27 cellular contexts compared by ENCODE assay signal in the genomic region with DNA sequence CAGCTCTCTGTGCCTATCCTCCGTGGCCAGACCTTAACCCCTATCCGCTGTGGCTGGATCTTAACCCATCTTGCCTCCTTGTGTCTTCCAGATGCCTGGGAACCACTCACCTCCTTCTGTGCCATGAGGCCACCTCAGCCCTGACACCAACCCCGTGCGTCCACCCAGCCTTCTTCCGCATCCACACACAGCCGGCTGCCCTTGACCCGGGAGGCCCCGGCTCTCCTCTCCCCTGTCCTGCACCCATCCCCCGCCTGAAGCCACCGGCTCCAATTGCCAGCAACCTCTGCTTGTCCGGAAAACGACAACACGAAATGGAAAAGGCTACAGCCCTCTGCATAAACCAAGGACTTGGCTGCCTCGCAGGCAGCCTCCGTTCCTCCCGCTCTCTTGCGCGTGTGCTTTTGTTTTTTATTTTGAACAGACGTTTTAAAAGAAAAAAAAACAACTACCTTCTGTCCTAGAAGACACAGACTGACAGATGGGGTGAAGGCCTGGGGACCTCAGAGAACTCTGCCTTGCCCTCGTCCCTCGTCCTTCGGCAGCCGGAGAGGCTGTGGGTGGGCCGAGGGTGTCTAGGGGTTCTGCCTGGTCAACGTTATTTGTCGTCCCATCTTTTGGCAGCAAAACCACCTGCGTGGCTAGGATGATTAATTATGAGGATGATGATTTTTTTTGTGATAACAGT. TPM values are rescaled to one million over a fixed set of nuclear protein-coding genes. Genes with fewer than 3 reads are reported as not detected.
DNase-seq lines count a peak whose midpoint lies in the region; ATAC-seq, FAIRE-seq and TF ChIP-seq lines count a peak whose summit lies in the region.
"Had no signal": no experiment of that assay in that cellular context is flagged by ENCODE, and none has a peak within 500 bp of the region (broad histone marks: within the 10 kb centered on the region; RNA-seq: fewer than 3 reads in every experiment).

No MANE protein-coding gene starts in this region.

- H2AFZ ChIP-seq in HCT116 (ENCODE audit: low read depth, low read length, poor library complexity, severe bottlenecking) (no peak overlapping the region), astrocyte (ENCODE audit: low read depth, low read length) (no peak overlapping the region), MM.1S (ENCODE audit: low read length) (no peak overlapping the region)

- peaks cover 11 to 15% of the 10 kb centered on the region in 2 experiments; a peak in 3 of 4 replicates for H3K36me3 ChIP-seq in HCT116 (ENCODE audit: control insufficient read depth in 1 of 2, insufficient read depth in 2 of 2, low read length in 2 of 2)
- peaks cover 15% of the 10 kb centered on the region for H3K36me3 ChIP-seq in astrocyte (ENCODE audit: insufficient read depth, low read length)
- H3K36me3 ChIP-seq in sigmoid colon: peaks cover 9 to 60% (median 24%) of the 10 kb centered on the region in 4 donors
- H3K36me3 ChIP-seq in MM.1S (replicated peaks; ENCODE audit: insufficient read depth, low read length): no peaks in the 10 kb centered on the region
- H3K36me3 ChIP-seq: left ventricle myocardium inferior, transverse colon had no signal

- 85 to 90% methylated on average over 27 of the region's 27 CpGs for WGBS in sigmoid colon, 2 donors

- no peaks in the 10 kb centered on the region for H3K27me3 Mint-ChIP-seq in astrocyte (ENCODE audit: low read depth, unreplicated experiment)
- peaks cover 3% of the 10 kb centered on the region for H3K27me3 Mint-ChIP-seq in glutamatergic neuron (ENCODE audit: unreplicated experiment)
- H3K27me3 Mint-ChIP-seq: progenitor cell of endocrine pancreas had no signal

- H3K27ac ChIP-seq in HCT116 (ENCODE audit: low read depth, low read length) (no peak overlapping the region), astrocyte (ENCODE audit: low read depth, low read length) (no peak overlapping the region), sigmoid colon (peak overlapping the region; percentile 46 to 92 (median 79)), MM.1S (ENCODE audit: low read length) (no peak overlapping the region)
- H3K27ac ChIP-seq: BLaER1, coronary artery, left ventricle myocardium inferior had no signal

- POLR2A ChIA-PET in HCT116 (lab: Charles Lee): no interaction called here

- H3K4me1 ChIP-seq in HCT116 (ENCODE audit: control insufficient read depth in 1 of 2, insufficient read depth in 2 of 2, low read length in 2 of 2) (no peaks in the 10 kb centered on the region), astrocyte (ENCODE audit: insufficient read depth, low read length) (peaks cover 22% of the 10 kb centered on the region), sigmoid colon (peaks cover 3 to 35% (median 31%) of the 10 kb centered on the region in 4 donors), MM.1S (ENCODE audit: low read length) (no peaks in the 10 kb centered on the region)

- RAD21 ChIA-PET in HCT116 (lab: Charles Lee; ENCODE audit: low non-redundant PET in 1 of 2, low total read pairs in 2 of 2, uncharacterized antibody in 2 of 2, unreplicated experiment in 2 of 2): no interaction called here

- H3K9me3 ChIP-seq in HCT116 (ENCODE audit: control insufficient read depth in 1 of 2, insufficient read depth in 1 of 2, low read depth in 1 of 2, low read length in 2 of 2) (peaks cover 0 to 1% of the 10 kb centered on the region in 2 experiments; a peak in 1 of 4 replicates), astrocyte (ENCODE audit: insufficient read depth, low read depth, low read length) (peaks cover under 1% of the 10 kb centered on the region), sigmoid colon (peaks cover 0 to under 1% (median under 1%) of the 10 kb centered on the region in 4 donors), MM.1S (replicated peaks; ENCODE audit: insufficient read depth, low read length) (no peaks in the 10 kb centered on the region)

- H3K27me3 ChIP-seq in HCT116 (ENCODE audit: insufficient read depth, low read length): no peaks in the 10 kb centered on the region
- no peaks in the 10 kb centered on the region for H3K27me3 ChIP-seq in astrocyte (ENCODE audit: insufficient read depth, low read length)
- H3K27me3 ChIP-seq in sigmoid colon: no peaks in the 10 kb centered on the region
- peaks cover 68% of the 10 kb centered on the region for H3K27me3 ChIP-seq in MM.1S (replicated peaks; ENCODE audit: insufficient read depth, low read length)
- H3K27me3 ChIP-seq: BLaER1, transverse colon had no signal

- no peaks in the 10 kb centered on the region for H3K9me2 ChIP-seq in HCT116 (ENCODE audit: insufficient read depth)
- H3K9me2 ChIP-seq in MM.1S (replicated peaks; ENCODE audit: insufficient read depth, low read length): no peaks in the 10 kb centered on the region

- H3F3A ChIP-seq in MM.1S (ENCODE audit: insufficient read depth, low read length): no peaks in the 10 kb centered on the region

- H3K4me2 ChIP-seq in HCT116 (ENCODE audit: low read length) (no peak overlapping the region), astrocyte (ENCODE audit: low read length) (no peak overlapping the region), MM.1S (ENCODE audit: low read depth, low read length) (no peak overlapping the region)
- H3K4me2 ChIP-seq: BLaER1 had no signal

- no peak for TF ChIP-seq CTCF in HCT116 (IDR thresholded peaks at IDR 0.05 in 2 of 3, conservative IDR thresholded peaks at IDR 0.05 in 1 of 3; ENCODE audit: borderline replicate concordance in 1 of 3, insufficient read depth in 1 of 3, low read depth in 2 of 3, low read length in 2 of 3)
- no peak for TF ChIP-seq CTCF in astrocyte (IDR thresholded peaks at IDR 0.05; ENCODE audit: insufficient read depth, low read depth, low read length)
- no peak for TF ChIP-seq CTCF in glutamatergic neuron (IDR thresholded peaks at IDR 0.05; ENCODE audit: partially characterized antibody, unreplicated experiment)
- no peak for TF ChIP-seq CTCF in sigmoid colon (IDR thresholded peaks at IDR 0.05)
- no peak for TF ChIP-seq CTCF in MM.1S (IDR thresholded peaks at IDR 0.05; ENCODE audit: low read length)

- H3K4me3 ChIP-seq in HCT116 (replicated peaks in 1 of 2; ENCODE audit: low read depth in 1 of 2, low read length in 2 of 2) (no peak overlapping the region), astrocyte (ENCODE audit: insufficient read depth, low read depth, low read length) (no peak overlapping the region), sigmoid colon (no peak overlapping the region), MM.1S (ENCODE audit: low read length) (no peak overlapping the region)
- H3K4me3 ChIP-seq: BLaER1, coronary artery, K562, left ventricle myocardium inferior, transverse colon had no signal

- H3K79me2 ChIP-seq in HCT116 (ENCODE audit: insufficient read depth, low read length) (no peaks in the 10 kb centered on the region), astrocyte (ENCODE audit: insufficient read depth, low read length) (no peaks in the 10 kb centered on the region), MM.1S (ENCODE audit: low read length) (no peaks in the 10 kb centered on the region)

- TF ChIP-seq POLR2A in HCT116 (IDR thresholded peaks at IDR 0.05; ENCODE audit: borderline replicate concordance, extremely low read depth, insufficient read depth, insufficient read length) (no peak), sigmoid colon (IDR thresholded peaks at IDR 0.05) (no peak)

- peaks cover 15% of the 10 kb centered on the region for H3K36me3 Mint-ChIP-seq in astrocyte (ENCODE audit: low read depth, unreplicated experiment)
- H3K36me3 Mint-ChIP-seq in glutamatergic neuron (ENCODE audit: unreplicated experiment): no peaks in the 10 kb centered on the region

- H4K20me1 ChIP-seq in HCT116 (ENCODE audit: insufficient read depth): no peaks in the 10 kb centered on the region
- peaks cover 53% of the 10 kb centered on the region for H4K20me1 ChIP-seq in astrocyte (ENCODE audit: insufficient read depth, low read length)
- no peaks in the 10 kb centered on the region for H4K20me1 ChIP-seq in MM.1S (ENCODE audit: insufficient read depth, low read length)

- H3K4me3 Mint-ChIP-seq in astrocyte (ENCODE audit: unreplicated experiment) (no peak overlapping the region), glutamatergic neuron (ENCODE audit: unreplicated experiment) (peak overlapping the region; percentile 67)
- H3K4me3 Mint-ChIP-seq: activated T-cell treated with anti-CD3 and anti-CD28 coated beads, Interleukin-2, amount 50 U/mL, for 72 hours had no signal

- no peaks in the 10 kb centered on the region for H3K9me3 Mint-ChIP-seq in astrocyte (ENCODE audit: unreplicated experiment)
- peaks cover 8% of the 10 kb centered on the region for H3K9me3 Mint-ChIP-seq in glutamatergic neuron (ENCODE audit: unreplicated experiment)
- H3K9me3 Mint-ChIP-seq: activated T-cell treated with anti-CD3 and anti-CD28 coated beads, Interleukin-2, amount 50 U/mL, for 72 hours had no signal

- peak overlapping the region; percentile 41 for H3K27ac Mint-ChIP-seq in astrocyte (ENCODE audit: unreplicated experiment)
- H3K27ac Mint-ChIP-seq in glutamatergic neuron (ENCODE audit: unreplicated experiment): peak overlapping the region; percentile 91
- H3K27ac Mint-ChIP-seq: activated T-cell treated with anti-CD3 and anti-CD28 coated beads, Interleukin-2, amount 50 U/mL, for 72 hours; progenitor cell of endocrine pancreas had no signal

- CTCF ChIA-PET in HCT116 (lab: Charles Lee): no interaction called here

- no peak for TF ChIP-seq EP300 in sigmoid colon (IDR thresholded peaks at IDR 0.05)

- intact Hi-C loops in HCT116 (cut with micrococcal nuclease): no loop called here
- intact Hi-C loops in sigmoid colon (cut with DNase I): no loop called here

- H3K4me1 Mint-ChIP-seq in astrocyte (ENCODE audit: low read depth, unreplicated experiment) (peaks cover 7% of the 10 kb centered on the region), glutamatergic neuron (ENCODE audit: low read depth, unreplicated experiment) (peaks cover 24% of the 10 kb centered on the region)

- ATAC-seq in HCT116: no peak
- ATAC-seq: activated T-cell treated with anti-CD3 and anti-CD28 coated beads, Interleukin-2, amount 50 U/mL, for 72 hours; K562 had no signal

- FAIRE-seq in astrocyte (lab: Jason Lieb, UNC): no peak
- FAIRE-seq: G401.6, islet of Langerhans, K562 had no signal

- no peak for TF ChIP-seq RAD21 in HCT116 (IDR thresholded peaks at IDR 0.05; ENCODE audit: low read depth)

- DNase-seq in HCT116 (ENCODE audit: low read depth, low spot score) (no peak), astrocyte (ENCODE audit: low read depth) (no peak), glutamatergic neuron (peak; percentile 86), sigmoid colon (peak; percentile 61), GF-D8 (lab: John Stamatoyannopoulos, UW) (no peak), MM.1S (no peak), NOMO-1 treated with DMSO at 0.1 percent for 48 hours (lab: John Stamatoyannopoulos, UW; ENCODE audit: unreplicated experiment) (no peak)
- DNase-seq: activated CD4-positive, alpha-beta T cell treated with anti-CD3 and anti-CD28 coated beads, Interleukin-2, amount 50 U/mL, for 48 hours; activated naive CD4-positive, alpha-beta T cell treated with Interleukin-2 at 50 U/mL for 16 hours; activated T-cell treated with anti-CD3 and anti-CD28 coated beads, Interleukin-2, amount 50 U/mL, for 72 hours; effector memory CD4-positive, alpha-beta T cell; erythroblast; left ventricle myocardium inferior; NCI-H1092 treated with DMSO at 0.1 percent for 48 hours; NCI-H1694 treated with DMSO at 0.1 percent for 48 hours; NCI-H510A; stimulated activated CD4-positive, alpha-beta T cell treated with anti-CD3 and anti-CD28 coated beads, Interleukin-4, amount 100 ng/mL, for 4 hours; T-helper 1 cell; transverse colon had no signal

- BruUV-seq in HCT116 (replicated peaks; lab: Mats Ljungman, UMichigan): TSS peak; percentile 27

- H3K9ac ChIP-seq in HCT116 (ENCODE audit: low read length) (no peak overlapping the region), astrocyte (ENCODE audit: low read length) (no peak overlapping the region), MM.1S (ENCODE audit: low read length) (no peak overlapping the region)
- H3K9ac ChIP-seq: BLaER1 had no signal

RNA-seq across cellular contexts. Expression of a gene that starts 32.5 kb away (rescaled TPM):
- 0.22 TPM for total RNA-seq in HCT116 (2021; ENCODE audit: unreplicated experiment)
- polyA plus RNA-seq in HCT116 (2012): 0.20 and 0.55 TPM in 2 replicates
- total RNA-seq in astrocyte: 1.6 and 3.2 TPM in 2 replicates
- 9.3 TPM for total RNA-seq in glutamatergic neuron (ENCODE audit: unreplicated experiment)
- total RNA-seq in sigmoid colon: 100 to 1,000 TPM in 1 of 4 donors, 10 to 100 TPM in 2, 1 to 10 TPM in 1; 8.2 to 106 (median 35.7) TPM
- 10 to 100 TPM in 1 of 3 donors, 1 to 10 TPM in 2; 3.6 to 44.0 (median 6.0) TPM for polyA plus RNA-seq in sigmoid colon
- total RNA-seq: fibroblast of villous mesenchyme, K562, SK-MEL-5 had no signal

Comparison
In these comparisons a context has a peak if more than half of its experiments do, and no peak if none do; other contexts are left out.
1. DNase-seq: peak in glutamatergic neuron (single experiment) and sigmoid colon (single experiment); none in HCT116 (single experiment), astrocyte (single experiment), GF-D8 (single experiment), MM.1S (single experiment) and NOMO-1 treated with DMSO at 0.1 percent for 48 hours (single experiment).
2. H3K27ac ChIP-seq: peak in sigmoid colon (4 of 4); none in HCT116 (single experiment), astrocyte (single experiment) and MM.1S (single experiment).